8 cellular contexts compared by ENCODE assay signal in genomic region chr11:94740975-94741707, GRCh38. TPM values are rescaled to one million over a fixed set of nuclear protein-coding genes. Genes with fewer than 3 reads are reported as not detected.
DNase-seq lines count a peak whose midpoint lies in the region; ATAC-seq lines count a peak whose summit lies in the region.

No MANE protein-coding gene starts in this region.

- peak overlapping the region; percentile 77 for H2AFZ ChIP-seq in neuron (ENCODE audit: low read depth, low read length)

- ATAC-seq in GM21786 (IDR thresholded peaks at IDR 0.05; ENCODE audit: unreplicated experiment) (peak; percentile 56), GM19324 (IDR thresholded peaks at IDR 0.05; ENCODE audit: low FRiP score, unreplicated experiment) (no peak)
- peak; percentile 60 for ATAC-seq in activated CD8-positive, alpha-beta T cell treated with anti-CD3 and anti-CD28 coated beads, Interleukin-2, amount 10 ng/mL, durations not matched to agents 7 days and 5 days

- H3K4me1 Mint-ChIP-seq in activated CD8-positive, alpha-beta T cell treated with anti-CD3 and anti-CD28 coated beads, Interleukin-2, amount 10 ng/mL, durations not matched to agents 7 days and 5 days (ENCODE audit: low read depth) = peaks cover 8% of the 10 kb centered on the region

- no peaks in the 10 kb centered on the region for H3K9me3 Mint-ChIP-seq in activated CD8-positive, alpha-beta T cell treated with anti-CD3 and anti-CD28 coated beads, Interleukin-2, amount 10 ng/mL, durations not matched to agents 7 days and 5 days (ENCODE audit: insufficient read depth)

- H3K9me3 ChIP-seq in neuron (ENCODE audit: low read length) = no peaks in the 10 kb centered on the region

- no peaks in the 10 kb centered on the region for H3K27me3 ChIP-seq in neuron (ENCODE audit: insufficient read depth, low read length)

- peaks cover 36% of the 10 kb centered on the region for H3K27me3 Mint-ChIP-seq in activated CD8-positive, alpha-beta T cell treated with anti-CD3 and anti-CD28 coated beads, Interleukin-2, amount 10 ng/mL, durations not matched to agents 7 days and 5 days (ENCODE audit: low read depth)

- peaks cover 36% of the 10 kb centered on the region for H3K4me1 ChIP-seq in neuron (ENCODE audit: insufficient read depth, low read length)

- no peaks in the 10 kb centered on the region for H3K36me3 Mint-ChIP-seq in activated CD8-positive, alpha-beta T cell treated with anti-CD3 and anti-CD28 coated beads, Interleukin-2, amount 10 ng/mL, durations not matched to agents 7 days and 5 days (ENCODE audit: low read depth)

- H3K4me3 Mint-ChIP-seq in activated CD8-positive, alpha-beta T cell treated with anti-CD3 and anti-CD28 coated beads, Interleukin-2, amount 10 ng/mL, durations not matched to agents 7 days and 5 days = peak overlapping the region; percentile 58

- DNase-seq in DMS 273 (lab: John Stamatoyannopoulos, UW; ENCODE audit: unreplicated experiment) (peak; percentile 71), NCI-H2029 treated with DMSO at 0.1 percent for 48 hours (lab: John Stamatoyannopoulos, UW) (peak; percentile 53), germinal center (ENCODE audit: low spot score) (peak; percentile 20)
- no peak for DNase-seq in activated CD8-positive, alpha-beta T cell treated with anti-CD3 and anti-CD28 coated beads, Interleukin-2, amount 10 ng/mL, durations not matched to agents 7 days and 5 days
- no peak for DNase-seq in activated CD4-positive, CD25-positive, alpha-beta regulatory T cell treated with anti-CD3 and anti-CD28 coated beads, Interleukin-2, amount 50 U/mL, for 72 hours

- CTCF ChIA-PET in activated CD8-positive, alpha-beta T cell treated with anti-CD3 and anti-CD28 coated beads, Interleukin-2, amount 10 ng/mL, durations not matched to agents 7 days and 5 days (lab: Charles Lee) = no interaction called here

- POLR2A ChIA-PET in activated CD8-positive, alpha-beta T cell treated with anti-CD3 and anti-CD28 coated beads, Interleukin-2, amount 10 ng/mL, durations not matched to agents 7 days and 5 days (lab: Charles Lee) = no interaction called here

- H3K36me3 ChIP-seq in neuron (ENCODE audit: insufficient read depth, low read length) = no peaks in the 10 kb centered on the region

- H3K27ac Mint-ChIP-seq in activated CD8-positive, alpha-beta T cell treated with anti-CD3 and anti-CD28 coated beads, Interleukin-2, amount 10 ng/mL, durations not matched to agents 7 days and 5 days = no peak overlapping the region

- H3K4me3 ChIP-seq in neuron (ENCODE audit: low read length) = peak overlapping the region; percentile 72

RNA-seq across cellular contexts. Expression of gene AMOTL1, which starts 27.0 kb away (rescaled TPM):
- 1 to 10 TPM; 6.6 to 8.4 TPM for total RNA-seq in activated CD8-positive, alpha-beta T cell treated with anti-CD3 and anti-CD28 coated beads, Interleukin-2, amount 10 ng/mL, durations not matched to agents 7 days and 5 days

Comparison
In these comparisons a context has a peak if more than half of its experiments do, and no peak if none do; other contexts are left out.
1. DNase-seq: peak in DMS 273 (single experiment), NCI-H2029 treated with DMSO at 0.1 percent for 48 hours (single experiment) and germinal center (single experiment); none in activated CD8-positive, alpha-beta T cell treated with anti-CD3 and anti-CD28 coated beads, Interleukin-2, amount 10 ng/mL, durations not matched to agents 7 days and 5 days (single experiment) and activated CD4-positive, CD25-positive, alpha-beta regulatory T cell treated with anti-CD3 and anti-CD28 coated beads, Interleukin-2, amount 50 U/mL, for 72 hours (single experiment).